29 cellular contexts compared by ENCODE assay signal in genomic region chr6:1473166-1473565, GRCh38.
"Had no signal": no experiment of that assay in that cellular context is flagged by ENCODE, and none has a peak within 500 bp of the region (broad histone marks: within the 10 kb centered on the region; RNA-seq: fewer than 3 reads in every experiment).

No MANE protein-coding gene starts in this region.

- H3K9me3 ChIP-seq: esophagus muscularis mucosa, left ventricle myocardium inferior, pancreas, prostate gland, thoracic aorta, uterus had no signal

- H3K4me3 Mint-ChIP-seq: activated naive CD8-positive, alpha-beta T cell; naive B cell; nephron progenitor cell; stimulated activated effector memory CD8-positive, alpha-beta T cell treated with anti-CD3 and anti-CD28 coated beads, Interleukin-12 subunit alpha, Interleukin-12 subunit beta, amount 100 ng/mL, for 72 hours; stimulated activated naive CD8-positive, alpha-beta T cell treated with anti-CD3 and anti-CD28 coated beads, Interleukin-15, Interleukin-2, amounts not matched to agents 100 ng/mL and 50 ng/mL, for 24 hours had no signal

- H3K4me1 Mint-ChIP-seq: naive B cell; stimulated activated effector memory CD8-positive, alpha-beta T cell treated with anti-CD3 and anti-CD28 coated beads, Interleukin-12 subunit alpha, Interleukin-12 subunit beta, amount 100 ng/mL, for 72 hours had no signal

- H3K9me3 Mint-ChIP-seq: nephron progenitor cell; stimulated activated effector memory CD8-positive, alpha-beta T cell treated with anti-CD3 and anti-CD28 coated beads, Interleukin-12 subunit alpha, Interleukin-12 subunit beta, amount 100 ng/mL, for 72 hours; stimulated activated naive CD8-positive, alpha-beta T cell treated with anti-CD3 and anti-CD28 coated beads, Interleukin-15, Interleukin-2, amounts not matched to agents 100 ng/mL and 50 ng/mL, for 24 hours had no signal

- ATAC-seq: activated CD4-positive, CD25-positive, alpha-beta regulatory T cell treated with anti-CD3 and anti-CD28 coated beads, Interleukin-2, amount 50 U/mL, for 24 hours; foreskin keratinocyte; pancreas; sciatic nerve; stimulated activated effector memory CD8-positive, alpha-beta T cell treated with anti-CD3 and anti-CD28 coated beads, Interleukin-12 subunit alpha, Interleukin-12 subunit beta, amount 100 ng/mL, for 72 hours had no signal

- H3K27me3 ChIP-seq: pancreas, uterus had no signal

- H3K27ac ChIP-seq: esophagus muscularis mucosa, foreskin keratinocyte, left ventricle myocardium inferior, pancreas, prostate gland, skin epidermis, thoracic aorta, uterus, VCaP had no signal

- H3K27ac Mint-ChIP-seq: activated naive CD8-positive, alpha-beta T cell; naive B cell; nephron progenitor cell; stimulated activated effector memory CD8-positive, alpha-beta T cell treated with anti-CD3 and anti-CD28 coated beads, Interleukin-12 subunit alpha, Interleukin-12 subunit beta, amount 100 ng/mL, for 72 hours; stimulated activated naive CD8-positive, alpha-beta T cell treated with anti-CD3 and anti-CD28 coated beads, Interleukin-15, Interleukin-2, amounts not matched to agents 100 ng/mL and 50 ng/mL, for 24 hours had no signal

- H3K4me3 ChIP-seq: esophagus muscularis mucosa, left ventricle myocardium inferior, pancreas, prostate gland, skin epidermis, thoracic aorta, uterus had no signal

- DNase-seq: activated CD4-positive, alpha-beta T cell treated with anti-CD3 and anti-CD28 coated beads for 48 hours; activated CD4-positive, alpha-beta T cell treated with anti-CD3 and anti-CD28 coated beads, Interleukin-2, amount 50 U/mL, for 48 hours; activated CD8-positive, alpha-beta memory T cell treated with anti-CD3 and anti-CD28 coated beads for 24 hours; activated effector memory CD4-positive, alpha-beta T cell treated with Interleukin-2 at 50 U/mL for 16 hours; activated naive CD4-positive, alpha-beta T cell treated with Interleukin-2 at 50 U/mL for 16 hours; caudate nucleus; foreskin keratinocyte; left ventricle myocardium inferior; naive B cell; nephron progenitor cell; nucleus accumbens; pancreas; retina; stimulated activated CD4-positive, alpha-beta T cell treated with anti-CD3 and anti-CD28 coated beads, Interleukin-4, amount 100 ng/mL, for 24 hours; T-helper 9 cell; trophoblast cell; uterus had no signal

- H3K4me1 ChIP-seq: esophagus muscularis mucosa, foreskin keratinocyte, left ventricle myocardium inferior, pancreas, prostate gland, uterus had no signal

- FAIRE-seq: islet of Langerhans, pancreas, TTC549 had no signal

- H3K36me3 ChIP-seq: esophagus muscularis mucosa, left ventricle myocardium inferior, pancreas, prostate gland, thoracic aorta, uterus had no signal

- H3K36me3 Mint-ChIP-seq: activated naive CD8-positive, alpha-beta T cell; naive B cell; stimulated activated effector memory CD8-positive, alpha-beta T cell treated with anti-CD3 and anti-CD28 coated beads, Interleukin-12 subunit alpha, Interleukin-12 subunit beta, amount 100 ng/mL, for 72 hours had no signal
